ENCODE assay signal across 14 cellular contexts in genomic region chr3:111688190-111688800, GRCh38. TPM values are rescaled to one million over a fixed set of nuclear protein-coding genes. Genes with fewer than 3 reads are reported as not detected.
A peak's percentile ranks its signal among the peaks of the same experiment; 100 is the strongest.
DNase-seq lines count a peak whose midpoint lies in the region; ATAC-seq, FAIRE-seq and TF ChIP-seq lines count a peak whose summit lies in the region.
"Had no signal": no experiment of that assay in that cellular context is flagged by ENCODE, and none has a peak within 500 bp of the region (broad histone marks: within the 10 kb centered on the region; RNA-seq: fewer than 3 reads in every experiment).

No MANE protein-coding gene starts in this region.

- H3K4me3 Mint-ChIP-seq in Caco-2 (ENCODE audit: unreplicated experiment): no peak overlapping the region
- H3K4me3 Mint-ChIP-seq in central memory CD8-positive, alpha-beta T cell: no peak overlapping the region
- no peak overlapping the region for H3K4me3 Mint-ChIP-seq in stimulated activated naive CD8-positive, alpha-beta T cell treated with anti-CD3 and anti-CD28 coated beads, Interleukin-15, amount 100 ng/mL, for 72 hours

- H3K4me3 ChIP-seq in A549 (no peak overlapping the region), Caco-2 (ENCODE audit: low read depth, low read length) (no peak overlapping the region), HepG2 (replicated peaks in 1 of 3; ENCODE audit: insufficient read depth in 1 of 3, low read depth in 2 of 3, low read length in 3 of 3) (no peak overlapping the region)
- H3K4me3 ChIP-seq: BLaER1, GM23248 had no signal

- H3K27me3 ChIP-seq in Caco-2 (replicated peaks; ENCODE audit: control insufficient read depth, insufficient read depth, low read length) (no peaks in the 10 kb centered on the region), HepG2 (ENCODE audit: control insufficient read depth in 1 of 2, insufficient read depth in 2 of 2, low read length in 2 of 2) (no peaks in the 10 kb centered on the region)
- H3K27me3 ChIP-seq: BLaER1 had no signal

- peaks cover 34% of the 10 kb centered on the region for H3K4me1 Mint-ChIP-seq in Caco-2 (ENCODE audit: low read depth, unreplicated experiment)
- H3K4me1 Mint-ChIP-seq in central memory CD8-positive, alpha-beta T cell: peaks cover 61% of the 10 kb centered on the region
- H3K4me1 Mint-ChIP-seq in stimulated activated naive CD8-positive, alpha-beta T cell treated with anti-CD3 and anti-CD28 coated beads, Interleukin-15, amount 100 ng/mL, for 72 hours: peaks cover 87% of the 10 kb centered on the region

- TF ChIP-seq CTCF in A549 (IDR thresholded peaks at IDR 0.05) (no peak), Caco-2 (IDR thresholded peaks at IDR 0.05; ENCODE audit: insufficient read depth in 1 of 2, low read depth in 1 of 2, low read length in 1 of 2, severe bottlenecking in 1 of 2, unreplicated experiment in 1 of 2) (no peak), HepG2 (CRISPR knock-in tag; IDR thresholded peaks at IDR 0.05) (no peak)

- no peaks in the 10 kb centered on the region for H3K36me3 Mint-ChIP-seq in Caco-2 (ENCODE audit: insufficient read depth, unreplicated experiment)
- peaks cover 9% of the 10 kb centered on the region for H3K36me3 Mint-ChIP-seq in central memory CD8-positive, alpha-beta T cell (ENCODE audit: insufficient read depth)

- TF ChIP-seq RAD21 in A549 (conservative IDR thresholded peaks at IDR 0.05 in 1 of 2, IDR thresholded peaks at IDR 0.05 in 1 of 2): no peak
- TF ChIP-seq RAD21 in HepG2 (CRISPR knock-in tag; IDR thresholded peaks at IDR 0.05): no peak

- TF ChIP-seq POLR2A in A549 (IDR thresholded peaks at IDR 0.05; ENCODE audit: low read length) (no peak), HepG2 (IDR thresholded peaks at IDR 0.05; ENCODE audit: insufficient read depth in 1 of 2, low read depth in 2 of 2, low read length in 2 of 2) (no peak)

- H3K27me3 Mint-ChIP-seq in Caco-2 (ENCODE audit: insufficient read depth, unreplicated experiment): no peaks in the 10 kb centered on the region
- no peaks in the 10 kb centered on the region for H3K27me3 Mint-ChIP-seq in central memory CD8-positive, alpha-beta T cell
- H3K27me3 Mint-ChIP-seq in stimulated activated naive CD8-positive, alpha-beta T cell treated with anti-CD3 and anti-CD28 coated beads, Interleukin-15, amount 100 ng/mL, for 72 hours: no peaks in the 10 kb centered on the region

- no peaks in the 10 kb centered on the region for H3K9me3 Mint-ChIP-seq in Caco-2 (ENCODE audit: unreplicated experiment)
- H3K9me3 Mint-ChIP-seq in central memory CD8-positive, alpha-beta T cell: no peaks in the 10 kb centered on the region
- no peaks in the 10 kb centered on the region for H3K9me3 Mint-ChIP-seq in stimulated activated naive CD8-positive, alpha-beta T cell treated with anti-CD3 and anti-CD28 coated beads, Interleukin-15, amount 100 ng/mL, for 72 hours

- H2AFZ ChIP-seq in HepG2 (ENCODE audit: low read length): no peak overlapping the region
- H2AFZ ChIP-seq: GM23248 had no signal

- H3K9me3 ChIP-seq in A549 (no peaks in the 10 kb centered on the region), Caco-2 (no peaks in the 10 kb centered on the region), HepG2 (ENCODE audit: low read length) (no peaks in the 10 kb centered on the region)
- H3K9me3 ChIP-seq: BLaER1 had no signal

- DNase-seq in A549 (ENCODE audit: low read depth in 1 of 2, low spot score in 1 of 2) (no peak), Caco-2 (peak; percentile 55 to 60), HepG2 (ENCODE audit: low spot score) (no peak)
- no peak for DNase-seq in central memory CD8-positive, alpha-beta T cell (ENCODE audit: low spot score in 2 of 2)
- DNase-seq in stimulated activated CD8-positive, alpha-beta memory T cell treated with anti-CD3 and anti-CD28 coated beads, Interleukin-4, amount 100 ng/mL, for 48 hours: no peak
- DNase-seq in stimulated activated naive CD8-positive, alpha-beta T cell treated with anti-CD3 and anti-CD28 coated beads, Interleukin-15, amount 100 ng/mL, for 72 hours: no peak
- DNase-seq: AML-193, Calu3, DMS 273 treated with DMSO at 0.1 percent for 48 hours, GM23248 had no signal

- H3K4me2 ChIP-seq in A549 (0 out of 3 replicates have a peak overlapping the region, but pooled peaks have one; percentile 3), HepG2 (ENCODE audit: low read depth, low read length) (no peak overlapping the region)
- H3K4me2 ChIP-seq: BLaER1 had no signal

- no TSS peak for BruUV-seq in Caco-2 (replicated peaks; lab: Mats Ljungman, UMichigan)
- no TSS peak for BruUV-seq in HepG2 (replicated peaks; lab: Mats Ljungman, UMichigan)

- H3K4me1 ChIP-seq in A549 (peaks cover 45% of the 10 kb centered on the region), Caco-2 (peaks cover 45% of the 10 kb centered on the region), HepG2 (ENCODE audit: insufficient read depth, low read length) (peaks cover 22% of the 10 kb centered on the region)

- H4K20me1 ChIP-seq in HepG2 (ENCODE audit: insufficient read depth, low read length): no peaks in the 10 kb centered on the region

- 84% methylated on average over 2 of the region's 2 CpGs for WGBS in A549 (ENCODE audit: missing lambda C conversion rate)
- 71% methylated on average over 2 of the region's 2 CpGs for WGBS in HepG2 (ENCODE audit: low lambda C conversion rate)

- intact Hi-C loops in Caco-2 (cut with micrococcal nuclease; ENCODE audit: unreplicated experiment) (no loop called here), HepG2 (cut with micrococcal nuclease; ENCODE audit: unreplicated experiment) (no loop called here)

- POLR2A ChIA-PET in A549 (lab: Yijun Ruan, JAX): no interaction called here
- POLR2A ChIA-PET in Caco-2 (lab: Charles Lee): no interaction called here
- POLR2A ChIA-PET in HepG2 (lab: Yijun Ruan, JAX): interaction anchor here (1.1 kb wide), 1 partner anchor 11 kb away, joined by 8 read pairs; no protein-coding TSS in a partner anchor

- in situ Hi-C loops in HepG2 (cut with HindIII; ENCODE audit: extremely low pct_ligation_motif_present, low pct_unique_long_range_greater_than_20kb): no loop called here

- CTCF ChIA-PET in A549 (lab: Yijun Ruan, JAX): interaction anchor here (0.5 to 5.0 kb wide), 4 partner anchors 8 to 166 kb away, joined by 4 to 25 read pairs (median 12); no protein-coding TSS in a partner anchor
- CTCF ChIA-PET in Caco-2 (lab: Charles Lee): interaction anchor here (0.5 to 1.3 kb wide), 2 partner anchors 21 to 28 kb away, joined by 3 to 4 read pairs; no protein-coding TSS in a partner anchor
- CTCF ChIA-PET in HepG2 (lab: Yijun Ruan, JAX; ENCODE audit: low intra/inter-chr PET ratio, low total read pairs): no interaction called here

- H3K27ac ChIP-seq in A549 (no peak overlapping the region), HepG2 (ENCODE audit: extremely low read length, insufficient read depth, low read length) (no peak overlapping the region)
- H3K27ac ChIP-seq: BLaER1, GM23248 had no signal

- H3K36me3 ChIP-seq in Caco-2 (ENCODE audit: control insufficient read depth, insufficient read depth, low read length): no peaks in the 10 kb centered on the region
- no peaks in the 10 kb centered on the region for H3K36me3 ChIP-seq in HepG2 (replicated peaks in 1 of 2; ENCODE audit: control insufficient read depth in 1 of 2, insufficient read depth in 2 of 2, low read length in 2 of 2)
- H3K36me3 ChIP-seq: BLaER1 had no signal

- TF ChIP-seq EP300 in A549 (IDR thresholded peaks at IDR 0.05) (no peak), HepG2 (IDR thresholded peaks at IDR 0.05; ENCODE audit: low read depth in 2 of 2, low read length in 2 of 2) (no peak), HepG2 (CRISPR knock-in tag; IDR thresholded peaks at IDR 0.05; ENCODE audit: borderline replicate concordance) (no peak)

- H3K9ac ChIP-seq in HepG2 (ENCODE audit: insufficient read depth, low read depth, low read length): no peak overlapping the region
- H3K9ac ChIP-seq: BLaER1, GM23248 had no signal

- H3K27ac Mint-ChIP-seq in Caco-2 (ENCODE audit: unreplicated experiment): no peak overlapping the region
- H3K27ac Mint-ChIP-seq in central memory CD8-positive, alpha-beta T cell (ENCODE audit: low read depth): peak overlapping the region; percentile 56
- H3K27ac Mint-ChIP-seq in stimulated activated naive CD8-positive, alpha-beta T cell treated with anti-CD3 and anti-CD28 coated beads, Interleukin-15, amount 100 ng/mL, for 72 hours: no peak overlapping the region

- H3K79me2 ChIP-seq in HepG2 (ENCODE audit: insufficient read depth, low read length): peaks cover 2% of the 10 kb centered on the region

- peak; percentile 54 for FAIRE-seq in A549 (lab: Jason Lieb, UNC)
- FAIRE-seq in HepG2 (lab: Jason Lieb, UNC): no peak
- FAIRE-seq: H54 had no signal

- ATAC-seq in A549 (no peak), HepG2 (peak; percentile 43), HG03457 (IDR thresholded peaks at IDR 0.05; ENCODE audit: unreplicated experiment) (no peak)
- no peak for ATAC-seq in central memory CD8-positive, alpha-beta T cell (replicated peaks; ENCODE audit: extremely low read depth, poor library complexity, severe bottlenecking)
- no peak for ATAC-seq in stimulated activated naive CD8-positive, alpha-beta T cell treated with anti-CD3 and anti-CD28 coated beads, Interleukin-15, amount 100 ng/mL, for 72 hours
- ATAC-seq: HCT116 had no signal

RNA-seq across cellular contexts. Expression of gene PLCXD2, which starts 13.8 kb away (rescaled TPM):
- polyA plus RNA-seq in A549 (2011; rRNA removed) (14.3 and 15.2 TPM in 2 replicates), A549 (2017; fragmentation: RNase III; extraction: RNeasy Plus Mini Kit Qiagen cat#74134 plus additional on column Dnase treatment) (19.2 to 23.1 TPM (median 19.9 TPM) in 3 replicates), HepG2 (2011; rRNA removed) (4.7 and 4.8 TPM in 2 replicates)
- 7.9 and 9.2 TPM in 2 replicates for polyA plus RNA-seq in A549 (2012; cell fraction: cytosol; rRNA removed)
- polyA plus RNA-seq in A549 (2012; cell fraction: nucleus; rRNA removed): 3.9 and 5.4 TPM in 2 replicates
- 21.7 and 23.1 TPM in 2 replicates for polyA minus RNA-seq in A549 (2011; rRNA and poly(A)+ RNA removed)
- total RNA-seq in Caco-2 (2022) (25.8 and 36.6 TPM in 2 replicates), HepG2 (2016; rRNA removed; fragmentation: Illumina TruSeq; extraction: Trizol) (23.5 and 29.1 TPM in 2 replicates)
- 9.1 and 11.9 TPM in 2 replicates for total RNA-seq in HepG2 (2016; cell fraction: cytosol; rRNA removed; fragmentation: Illumina TruSeq; extraction: Trizol; ENCODE audit: low read depth)
- 21.6 and 24.6 TPM in 2 replicates for total RNA-seq in HepG2 (2016; cell fraction: insoluble cytoplasmic fraction; rRNA removed; fragmentation: Illumina TruSeq; extraction: Trizol)
- total RNA-seq in HepG2 (2016; cell fraction: membrane; rRNA removed; fragmentation: Illumina TruSeq; extraction: Trizol): 18.7 and 18.8 TPM in 2 replicates
- 27.0 and 27.2 TPM in 2 replicates for total RNA-seq in HepG2 (2016; cell fraction: nucleus; rRNA removed; fragmentation: Illumina TruSeq; extraction: Trizol)
- 4.7 and 6.8 TPM in 2 replicates for polyA plus RNA-seq in HepG2 (2011; cell fraction: cytosol; rRNA removed)
- polyA plus RNA-seq in HepG2 (2011; cell fraction: nucleus; rRNA removed): 2.9 and 3.5 TPM in 2 replicates
- polyA plus RNA-seq in HepG2 (2012): 7.1 and 11.5 TPM in 2 replicates
- 9.5 and 11.8 TPM in 2 replicates for polyA plus RNA-seq in HepG2 (2016; cell fraction: cytosol; fragmentation: Illumina TruSeq; extraction: Trizol; ENCODE audit: low read depth)
- polyA plus RNA-seq in HepG2 (2016; cell fraction: insoluble cytoplasmic fraction; fragmentation: Illumina TruSeq; extraction: Trizol; ENCODE audit: low read depth): 17.7 and 19.9 TPM in 2 replicates
- polyA plus RNA-seq in HepG2 (2016; cell fraction: membrane; fragmentation: Illumina TruSeq; extraction: Trizol; ENCODE audit: low read depth): 14.0 and 14.3 TPM in 2 replicates
- 8.6 and 9.9 TPM in 2 replicates for polyA plus RNA-seq in HepG2 (2016; cell fraction: nucleus; fragmentation: Illumina TruSeq; extraction: Trizol; ENCODE audit: insufficient read depth, low read depth)
- 3.4 and 6.0 TPM in 2 replicates for polyA minus RNA-seq in HepG2 (2011; rRNA and poly(A)+ RNA removed; ENCODE audit: low replicate concordance)
- 0.49 and 2.7 TPM in 2 replicates for polyA minus RNA-seq in HepG2 (2011; cell fraction: cytosol; rRNA and poly(A)+ RNA removed)
- 62.8 and 86.4 TPM in 2 replicates for polyA minus RNA-seq in HepG2 (2011; cell fraction: nucleus; rRNA and poly(A)+ RNA removed)

Comparison
In these comparisons a context has a peak if more than half of its experiments do, and no peak if none do; other contexts are left out.
1. DNase-seq: peak in Caco-2 (2 of 2); none in A549 (0 of 2), central memory CD8-positive, alpha-beta T cell (0 of 2), HepG2 (single experiment), stimulated activated CD8-positive, alpha-beta memory T cell treated with anti-CD3 and anti-CD28 coated beads, Interleukin-4, amount 100 ng/mL, for 48 hours (single experiment) and stimulated activated naive CD8-positive, alpha-beta T cell treated with anti-CD3 and anti-CD28 coated beads, Interleukin-15, amount 100 ng/mL, for 72 hours (0 of 2).